13 cellular contexts compared by ENCODE assay signal in genomic region chr12:94180558-94181296, GRCh38. TPM values are rescaled to one million over a fixed set of nuclear protein-coding genes. Genes with fewer than 3 reads are reported as not detected.
DNase-seq lines count a peak whose midpoint lies in the region; ATAC-seq and TF ChIP-seq lines count a peak whose summit lies in the region.
"Had no signal": no experiment of that assay in that cellular context is flagged by ENCODE, and none has a peak within 500 bp of the region (broad histone marks: within the 10 kb centered on the region; RNA-seq: fewer than 3 reads in every experiment).

No MANE protein-coding gene starts in this region.

- H2BK5ac ChIP-seq in mesenchymal stem cell (ENCODE audit: low read depth, low read length, poor library complexity, severe bottlenecking): no peak overlapping the region

- H3K9me3 Mint-ChIP-seq in Caco-2 (ENCODE audit: unreplicated experiment): peaks cover 20% of the 10 kb centered on the region

- DNase-seq in AML-193 (lab: John Stamatoyannopoulos, UW) (peak; percentile 82 to 87), Caco-2 (no peak), RWPE2 (ENCODE audit: low spot score) (no peak), epithelial cell of prostate (ENCODE audit: low read depth, low spot score) (peak; percentile 29), NCI-H748 (lab: John Stamatoyannopoulos, UW; ENCODE audit: unreplicated experiment) (no peak), mesenchymal stem cell (no peak)
- DNase-seq: activated CD4-positive, CD25-positive, alpha-beta regulatory T cell; effector CD4-positive, alpha-beta T cell; H9; NCI-H226 had no signal

- H3K79me1 ChIP-seq in mesenchymal stem cell (replicated peaks; ENCODE audit: low read length, poor library complexity, severe bottlenecking): no peaks in the 10 kb centered on the region

- H2AFZ ChIP-seq in mesenchymal stem cell (ENCODE audit: low read depth, low read length): no peak overlapping the region

- no peak overlapping the region for H3K4me3 Mint-ChIP-seq in Caco-2 (ENCODE audit: unreplicated experiment)
- H3K4me3 Mint-ChIP-seq: H9 had no signal

- H3K14ac ChIP-seq in mesenchymal stem cell (ENCODE audit: low read length in 2 of 2): no peak overlapping the region

- no peak overlapping the region for H2BK120ac ChIP-seq in mesenchymal stem cell (ENCODE audit: low read depth, low read length)

- H3K9ac ChIP-seq in mesenchymal stem cell (ENCODE audit: low read length): no peak overlapping the region

- CTCF ChIA-PET in Caco-2 (lab: Charles Lee): interaction anchor here (0.7 kb wide), 1 partner anchor 29 kb away, joined by 3 read pairs; no protein-coding TSS in a partner anchor

- H3K18ac ChIP-seq in mesenchymal stem cell (ENCODE audit: low read depth in 1 of 2, low read length in 2 of 2): no peak overlapping the region

- TF ChIP-seq CTCF in Caco-2 (IDR thresholded peaks at IDR 0.05; ENCODE audit: insufficient read depth in 1 of 2, low read depth in 1 of 2, low read length in 1 of 2, severe bottlenecking in 1 of 2, unreplicated experiment in 1 of 2) (no peak), RWPE2 (IDR thresholded peaks at IDR 0.05; ENCODE audit: poor library complexity, severe bottlenecking) (no peak)

- H2BK12ac ChIP-seq in mesenchymal stem cell (ENCODE audit: low read length in 2 of 2): no peak overlapping the region

- no peak overlapping the region for H3K4ac ChIP-seq in mesenchymal stem cell (ENCODE audit: low read depth in 1 of 2, low read length in 2 of 2)

- H3K27me3 Mint-ChIP-seq in Caco-2 (ENCODE audit: insufficient read depth, unreplicated experiment): no peaks in the 10 kb centered on the region

- H3K4me1 ChIP-seq in Caco-2: peaks cover 65% of the 10 kb centered on the region
- peaks cover 19% of the 10 kb centered on the region for H3K4me1 ChIP-seq in RWPE2 (ENCODE audit: insufficient read depth, poor library complexity, severe bottlenecking)
- H3K4me1 ChIP-seq in mesenchymal stem cell (ENCODE audit: control insufficient read depth, insufficient read depth, low read depth, low read length): no peaks in the 10 kb centered on the region

- no peak overlapping the region for H3K4me2 ChIP-seq in mesenchymal stem cell (ENCODE audit: low read length, poor library complexity, severe bottlenecking)

- H3K4me3 ChIP-seq in Caco-2 (ENCODE audit: low read depth, low read length): no peak overlapping the region
- H3K4me3 ChIP-seq in RWPE2 (ENCODE audit: severe bottlenecking): no peak overlapping the region
- no peak overlapping the region for H3K4me3 ChIP-seq in mesenchymal stem cell (ENCODE audit: insufficient read depth in 1 of 2, low read depth in 1 of 2, low read length in 2 of 2)

- no peak overlapping the region for H2BK15ac ChIP-seq in mesenchymal stem cell (ENCODE audit: low read depth, poor library complexity, severe bottlenecking)

- H2AK5ac ChIP-seq in mesenchymal stem cell (ENCODE audit: low read length, severe bottlenecking): no peak overlapping the region

- BruUV-seq in Caco-2 (replicated peaks; lab: Mats Ljungman, UMichigan): no TSS peak

- H4K8ac ChIP-seq in mesenchymal stem cell (ENCODE audit: low read length): no peak overlapping the region

- H3K27ac ChIP-seq in RWPE2 (ENCODE audit: poor library complexity, severe bottlenecking) (no peak overlapping the region), epithelial cell of prostate (no peak overlapping the region), mesenchymal stem cell (ENCODE audit: low read length, poor library complexity, severe bottlenecking) (no peak overlapping the region)

- ATAC-seq in RWPE2 (ENCODE audit: low read depth) (peak; percentile 73), HG02623 (IDR thresholded peaks at IDR 0.05; ENCODE audit: unreplicated experiment) (no peak), HG02852 (IDR thresholded peaks at IDR 0.05; ENCODE audit: unreplicated experiment) (no peak)

- POLR2A ChIA-PET in Caco-2 (lab: Charles Lee): no interaction called here

- H4K91ac ChIP-seq in mesenchymal stem cell (ENCODE audit: low read length): no peak overlapping the region

- intact Hi-C loops in Caco-2 (cut with micrococcal nuclease; ENCODE audit: unreplicated experiment): no loop called here

- peaks cover 45% of the 10 kb centered on the region for H3K36me3 Mint-ChIP-seq in Caco-2 (ENCODE audit: insufficient read depth, unreplicated experiment)

- H3K27ac Mint-ChIP-seq in Caco-2 (ENCODE audit: unreplicated experiment): peak overlapping the region; percentile 55
- H3K27ac Mint-ChIP-seq: H9 had no signal

- H3K4me1 Mint-ChIP-seq in Caco-2 (ENCODE audit: low read depth, unreplicated experiment): peaks cover 42% of the 10 kb centered on the region

- 98% methylated on average over 4 of the region's 6 CpGs for WGBS in mesenchymal stem cell

- H3K23ac ChIP-seq in mesenchymal stem cell (ENCODE audit: low read length in 2 of 2): no peak overlapping the region

- H3K27me3 ChIP-seq in Caco-2 (replicated peaks; ENCODE audit: control insufficient read depth, insufficient read depth, low read length) (no peaks in the 10 kb centered on the region), RWPE2 (ENCODE audit: insufficient read depth, poor library complexity, severe bottlenecking) (no peaks in the 10 kb centered on the region), mesenchymal stem cell (ENCODE audit: control insufficient read depth in 1 of 2, insufficient read depth in 1 of 2, low read length in 2 of 2) (peaks cover 0 to 2% of the 10 kb centered on the region in 2 experiments)

- H3K36me3 ChIP-seq in Caco-2 (ENCODE audit: control insufficient read depth, insufficient read depth, low read length): peaks cover 4% of the 10 kb centered on the region
- H3K36me3 ChIP-seq in RWPE2 (ENCODE audit: low read depth): no peaks in the 10 kb centered on the region
- H3K36me3 ChIP-seq in mesenchymal stem cell (ENCODE audit: control insufficient read depth in 1 of 2, insufficient read depth in 2 of 2, low read depth in 1 of 2, low read length in 2 of 2): no peaks in the 10 kb centered on the region

- H3K9me3 ChIP-seq in Caco-2 (0 out of 2 replicates have a peak, but pooled peaks cover 9% of the 10 kb centered on the region), RWPE2 (ENCODE audit: severe bottlenecking) (no peaks in the 10 kb centered on the region), mesenchymal stem cell (ENCODE audit: control insufficient read depth, low read length) (peaks cover 9% of the 10 kb centered on the region)

RNA-seq across cellular contexts. Expression of gene PLXNC1, which starts 32.4 kb away (rescaled TPM):
- 41.3 and 47.7 TPM in 2 replicates for total RNA-seq in Caco-2 (2022)
- 2.2 TPM for polyA plus RNA-seq in mesenchymal stem cell (2013, experiment 1 of 2)
- 2.3 TPM for polyA plus RNA-seq in mesenchymal stem cell (2013, experiment 2 of 2)
- total RNA-seq: G401 had no signal

Comparison
In these comparisons a context has a peak if more than half of its experiments do, and no peak if none do; other contexts are left out.
1. DNase-seq: peak in AML-193 (2 of 2) and epithelial cell of prostate (single experiment); none in Caco-2 (0 of 2), RWPE2 (single experiment), NCI-H748 (single experiment) and mesenchymal stem cell (single experiment).